ENCODE assay signal across 8 cellular contexts in genomic region chr17:82863941-82864720, GRCh38. TPM values are rescaled to one million over a fixed set of nuclear protein-coding genes. Genes with fewer than 3 reads are reported as not detected.
A peak's percentile ranks its signal among the peaks of the same experiment; 100 is the strongest.
DNase-seq lines count a peak whose midpoint lies in the region; ATAC-seq and TF ChIP-seq lines count a peak whose summit lies in the region.

No MANE protein-coding gene starts in this region.

- peaks cover 94 to 100% (median 100%) of the 10 kb centered on the region in 10 experiments for H3K4me1 ChIP-seq in BLaER1 treated with 17β-estradiol and CSF1 and Interleukin-3, amounts not matched to agents 10 nM and 100 nM
- H3K4me1 ChIP-seq in SK-N-SH (ENCODE audit: control insufficient read depth in 1 of 2, insufficient read depth in 2 of 2, low read depth in 1 of 2, low read length in 1 of 2) = peaks cover 41 to 67% of the 10 kb centered on the region in 2 experiments

- no peak for TF ChIP-seq RAD21 in SK-N-SH (IDR thresholded peaks at IDR 0.05; ENCODE audit: low read length)

- H3F3A ChIP-seq in SK-N-SH (replicated peaks; ENCODE audit: insufficient read depth) = peaks cover 6% of the 10 kb centered on the region

- no peak for TF ChIP-seq CTCF in SK-N-SH (IDR thresholded peaks at IDR 0.05)

- H3K4me2 ChIP-seq in BLaER1 treated with 17β-estradiol and CSF1 and Interleukin-3, amounts not matched to agents 10 nM and 100 nM = peak overlapping the region; percentile 88 to 100 (median 98)
- peak overlapping the region; percentile 74 for H3K4me2 ChIP-seq in SK-N-SH

- no peak for TF ChIP-seq EP300 in SK-N-SH (IDR thresholded peaks at IDR 0.05; ENCODE audit: borderline replicate concordance in 1 of 2, low read depth in 1 of 2, low read length in 1 of 2)

- intact Hi-C loops in left colon (cut with DNase I, micrococcal nuclease) = no loop called here

- 43% methylated on average over 13 of the region's 19 CpGs for WGBS in SK-N-SH (ENCODE audit: low lambda C conversion rate)

- H3K9me3 Mint-ChIP-seq in activated naive CD4-positive, alpha-beta T cell treated with anti-CD3 and anti-CD28 coated beads, Interleukin-2, amount 50 U/mL, for 24 hours = no peaks in the 10 kb centered on the region

- peak overlapping the region; percentile 85 for H3K4me3 Mint-ChIP-seq in activated naive CD4-positive, alpha-beta T cell treated with anti-CD3 and anti-CD28 coated beads, Interleukin-2, amount 50 U/mL, for 24 hours

- 0 out of 22 replicates have a peak, but pooled peaks cover 0 to 4% (median 0%) of the 10 kb centered on the region in 11 experiments for H3K36me3 ChIP-seq in BLaER1 treated with 17β-estradiol and CSF1 and Interleukin-3, amounts not matched to agents 10 nM and 100 nM
- H3K36me3 ChIP-seq in SK-N-SH (replicated peaks in 1 of 2; ENCODE audit: control insufficient read depth in 1 of 2, insufficient read depth in 2 of 2, low read length in 1 of 2) = no peaks in the 10 kb centered on the region

- no peaks in the 10 kb centered on the region for H3K9me2 ChIP-seq in SK-N-SH

- H3K27ac ChIP-seq in BLaER1 treated with 17β-estradiol and CSF1 and Interleukin-3, amounts not matched to agents 10 nM and 100 nM = peak overlapping the region in 9 of 11 experiments; percentile 38 to 66 (median 56); a peak in 17 of 22 replicates
- H3K27ac ChIP-seq in SK-N-SH (ENCODE audit: low read depth in 2 of 2, low read length in 1 of 2) = peak overlapping the region; percentile 65 to 92

- ATAC-seq in GM19372 (IDR thresholded peaks at IDR 0.05; ENCODE audit: low read depth, unreplicated experiment) (peak; percentile 64), HG03442 (IDR thresholded peaks at IDR 0.05; ENCODE audit: unreplicated experiment) (peak; percentile 63), left colon (peak; percentile 60)

- H4K20me1 ChIP-seq in BLaER1 treated with 17β-estradiol and CSF1 and Interleukin-3, amounts not matched to agents 10 nM and 100 nM = peaks cover 13 to 100% (median 82%) of the 10 kb centered on the region in 11 experiments; a peak in 21 of 22 replicates
- peaks cover 13% of the 10 kb centered on the region for H4K20me1 ChIP-seq in SK-N-SH (ENCODE audit: insufficient read depth)

- POLR2A ChIA-PET in SK-N-SH (lab: Yijun Ruan, JAX) = no interaction called here

- peaks cover 2% of the 10 kb centered on the region for H3K36me3 Mint-ChIP-seq in activated naive CD4-positive, alpha-beta T cell treated with anti-CD3 and anti-CD28 coated beads, Interleukin-2, amount 50 U/mL, for 24 hours

- no peak overlapping the region for H2AFZ ChIP-seq in SK-N-SH (ENCODE audit: low read depth)

- H3K9me3 ChIP-seq in BLaER1 treated with 17β-estradiol and CSF1 and Interleukin-3, amounts not matched to agents 10 nM and 100 nM (replicated peaks in 1 of 11) = no peaks in the 10 kb centered on the region
- H3K9me3 ChIP-seq in SK-N-SH = no peaks in the 10 kb centered on the region

- H3K27ac Mint-ChIP-seq in activated naive CD4-positive, alpha-beta T cell treated with anti-CD3 and anti-CD28 coated beads, Interleukin-2, amount 50 U/mL, for 24 hours = peak overlapping the region; percentile 78

- DNase-seq in SK-N-SH = peak; percentile 70
- no peak for DNase-seq in left colon
- DNase-seq in stimulated activated CD8-positive, alpha-beta memory T cell treated with anti-CD3 and anti-CD28 coated beads, Interleukin-2, amount 100 ng/mL, for 48 hours (ENCODE audit: low read depth in 2 of 2) = peak; percentile 54 to 75
- no peak for DNase-seq in ureter (ENCODE audit: low spot score)

- peaks cover 13 to 45% (median 18%) of the 10 kb centered on the region in 11 experiments; a peak in 20 of 22 replicates for H3K27me3 ChIP-seq in BLaER1 treated with 17β-estradiol and CSF1 and Interleukin-3, amounts not matched to agents 10 nM and 100 nM
- no peaks in the 10 kb centered on the region for H3K27me3 ChIP-seq in SK-N-SH (ENCODE audit: insufficient read depth)

- CTCF ChIA-PET in SK-N-SH (lab: Yijun Ruan, JAX) = interaction anchor here (0.7 to 5.1 kb wide), 4 partner anchors 13 to 90 kb away, joined by 3 to 26 read pairs (median 4); no protein-coding TSS in a partner anchor

- H3K4me1 Mint-ChIP-seq in activated naive CD4-positive, alpha-beta T cell treated with anti-CD3 and anti-CD28 coated beads, Interleukin-2, amount 50 U/mL, for 24 hours = peaks cover 70% of the 10 kb centered on the region

- H3K27me3 Mint-ChIP-seq in activated naive CD4-positive, alpha-beta T cell treated with anti-CD3 and anti-CD28 coated beads, Interleukin-2, amount 50 U/mL, for 24 hours = no peaks in the 10 kb centered on the region

- H3K9ac ChIP-seq in BLaER1 treated with 17β-estradiol and CSF1 and Interleukin-3, amounts not matched to agents 10 nM and 100 nM = peak overlapping the region in 9 of 11 experiments; percentile 7 to 59 (median 49); a peak in 15 of 22 replicates
- no peak overlapping the region for H3K9ac ChIP-seq in SK-N-SH

- H3K79me2 ChIP-seq in SK-N-SH (ENCODE audit: insufficient read depth) = peaks cover 48% of the 10 kb centered on the region; the same call in 1 of the 2 replicates

- H3K4me3 ChIP-seq in BLaER1 treated with 17β-estradiol and CSF1 and Interleukin-3, amounts not matched to agents 10 nM and 100 nM = peak overlapping the region in 6 of 10 experiments; percentile 14 to 32 (median 22); a peak in 6 of 20 replicates
- H3K4me3 ChIP-seq in SK-N-SH (ENCODE audit: low read depth in 2 of 2, low read length in 1 of 2) = no peak overlapping the region

TF ChIP-seq in SK-N-SH, 30 proteins besides CTCF, POLR2A, EP300 and RAD21 (continues in another document):
- no peak for TF ChIP-seq ELF1 (IDR thresholded peaks at IDR 0.05)
- TF ChIP-seq GATA2 (CRISPR knock-in tag; IDR thresholded peaks at IDR 0.05) = no peak
- no peak for TF ChIP-seq TEAD4 (IDR thresholded peaks at IDR 0.05; ENCODE audit: borderline replicate concordance, insufficient read depth)
- 0 out of 2 replicates have a peak, but pooled peaks have one; percentile 53 for TF ChIP-seq RCOR1 (IDR thresholded peaks at IDR 0.05; ENCODE audit: low read length)
- TF ChIP-seq IRF3 (IDR thresholded peaks at IDR 0.05; ENCODE audit: low read depth, low read length) = no peak
- TF ChIP-seq FOXJ3 (CRISPR knock-in tag; IDR thresholded peaks at IDR 0.05) = no peak
- no peak for TF ChIP-seq USF2 (IDR thresholded peaks at IDR 0.05; ENCODE audit: borderline replicate concordance, low read depth, low read length)
- TF ChIP-seq CHD2 (IDR thresholded peaks at IDR 0.05; ENCODE audit: low read length, partially characterized antibody) = peak; percentile 16
- no peak for TF ChIP-seq FOXM1 (IDR thresholded peaks at IDR 0.05; ENCODE audit: low read depth)
- no peak for TF ChIP-seq USF1 (IDR thresholded peaks at IDR 0.05; ENCODE audit: borderline replicate concordance, low read depth)
- TF ChIP-seq JUND (IDR thresholded peaks at IDR 0.05) = peak; percentile 83; the same call in 1 of the 2 replicates
- TF ChIP-seq NFIC (IDR thresholded peaks at IDR 0.05; ENCODE audit: borderline replicate concordance) = no peak
- peak; percentile 82; the same call in 1 of the 2 replicates for TF ChIP-seq SIN3A (IDR thresholded peaks at IDR 0.05; ENCODE audit: borderline replicate concordance, low read depth, low read length)
- TF ChIP-seq EZH2phosphoT487 (IDR thresholded peaks at IDR 0.05; ENCODE audit: borderline replicate concordance, low read depth) = no peak
- no peak for TF ChIP-seq RXRA (IDR thresholded peaks at IDR 0.05; ENCODE audit: borderline replicate concordance, low read depth)
- TF ChIP-seq YY1 (IDR thresholded peaks at IDR 0.05; ENCODE audit: low read depth) = peak; percentile 77; the same call in 1 of the 2 replicates
- TF ChIP-seq FOSL2 (IDR thresholded peaks at IDR 0.05; ENCODE audit: borderline replicate concordance, low read depth) = peak; percentile 93
- peak; percentile 98 for TF ChIP-seq TCF12 (IDR thresholded peaks at IDR 0.05)
- TF ChIP-seq GABPA (IDR thresholded peaks at IDR 0.05; ENCODE audit: low read depth) = no peak
- TF ChIP-seq SMC3 (IDR thresholded peaks at IDR 0.05; ENCODE audit: low read depth, low read length) = no peak
- peak; percentile 97 for TF ChIP-seq MAX (IDR thresholded peaks at IDR 0.05; ENCODE audit: low read depth)
- TF ChIP-seq NRF1 (IDR thresholded peaks at IDR 0.05; ENCODE audit: low read depth, low read length) = no peak
- peak; percentile 68 for TF ChIP-seq POLR2AphosphoS5 (IDR thresholded peaks at IDR 0.05; ENCODE audit: low read depth, low read length)
- TF ChIP-seq RFX5 (IDR thresholded peaks at IDR 0.05; ENCODE audit: low read length) = no peak
- no peak for TF ChIP-seq MEF2A (IDR thresholded peaks at IDR 0.05; ENCODE audit: borderline replicate concordance, low read depth)

RNA-seq across cellular contexts. Expression of gene ZNF750, which starts 24.3 kb away (rescaled TPM):
- polyA plus RNA-seq in SK-N-SH (2012; rRNA removed) = not detected in 2 replicates
- not detected in 2 replicates for polyA plus RNA-seq in SK-N-SH (2012; cell fraction: cytosol; rRNA removed)
- not detected in 2 replicates for polyA plus RNA-seq in SK-N-SH (2012; cell fraction: nucleus; rRNA removed)
- total RNA-seq in left colon (not detected), ureter (19.3 TPM)

Comparison
In these comparisons a context has a peak if more than half of its experiments do, and no peak if none do; other contexts are left out.
1. H3K4me3 ChIP-seq: peak in BLaER1 treated with 17β-estradiol and CSF1 and Interleukin-3, amounts not matched to agents 10 nM and 100 nM (6 of 10); none in SK-N-SH (0 of 2).
2. DNase-seq: peak in SK-N-SH (single experiment) and stimulated activated CD8-positive, alpha-beta memory T cell treated with anti-CD3 and anti-CD28 coated beads, Interleukin-2, amount 100 ng/mL, for 48 hours (2 of 2); none in left colon (0 of 2) and ureter (single experiment).
3. RNA of gene ZNF750, which starts 24.3 kb away (total RNA-seq): 19.3 TPM in ureter (single experiment); not detected in left colon; every median in the first group is over 10 times any median in the second.
4. Peak in every context shown above with its lines, with median percentiles within 50 percentile points of each other: ATAC-seq.